Comparison of ENCODE assay signal across 8 cellular contexts in genomic region chr17:59220328-59221158, GRCh38. TPM values are rescaled to one million over a fixed set of nuclear protein-coding genes. Genes with fewer than 3 reads are reported as not detected.
DNase-seq lines count a peak whose midpoint lies in the region; ATAC-seq and TF ChIP-seq lines count a peak whose summit lies in the region.

GDPD1 (plus strand) TSS chr17:59220511; CDS start chr17:59220610, 99 bp downstream.

- peak within 1 kb of the TSS; percentile 73 for H3K27ac ChIP-seq in ectodermal cell (ENCODE audit: insufficient read depth, low read depth, low read length, poor library complexity, severe bottlenecking)
- peak within 1 kb of the TSS; percentile 69 for H3K27ac ChIP-seq in lower lobe of right lung

- peak within 1 kb of the TSS; percentile 75 for H3K4me3 ChIP-seq in ectodermal cell (ENCODE audit: insufficient read depth, low read depth, low read length)
- H3K4me3 ChIP-seq in lower lobe of right lung = peak within 1 kb of the TSS; percentile 72

- peaks cover 4% of the 10 kb centered on the region for H3K36me3 Mint-ChIP-seq in activated CD4-positive, alpha-beta memory T cell treated with anti-CD3 and anti-CD28 coated beads, Interleukin-2, amount 10 ng/mL, durations not matched to agents 7 days and 5 days (ENCODE audit: low read depth)

- H3K27ac Mint-ChIP-seq in activated CD4-positive, alpha-beta memory T cell treated with anti-CD3 and anti-CD28 coated beads, Interleukin-2, amount 10 ng/mL, durations not matched to agents 7 days and 5 days = peak within 1 kb of the TSS; percentile 64

- H3K27me3 Mint-ChIP-seq in activated CD4-positive, alpha-beta memory T cell treated with anti-CD3 and anti-CD28 coated beads, Interleukin-2, amount 10 ng/mL, durations not matched to agents 7 days and 5 days = no peaks in the 10 kb centered on the region

- 0% methylated on average over 60 of the region's 60 CpGs for WGBS in ectodermal cell, 2 experiments

- ATAC-seq in GM19455 (IDR thresholded peaks at IDR 0.05; ENCODE audit: unreplicated experiment) (peak; percentile 97), lower lobe of right lung (peak; percentile 99)

- TF ChIP-seq CTCF in lower lobe of right lung (IDR thresholded peaks at IDR 0.05) = peak; percentile 81

- no peaks in the 10 kb centered on the region for H3K9me3 ChIP-seq in ectodermal cell (ENCODE audit: control insufficient read depth, low read length)
- H3K9me3 ChIP-seq in lower lobe of right lung = no peaks in the 10 kb centered on the region

- POLR2A ChIA-PET in activated CD4-positive, alpha-beta memory T cell treated with anti-CD3 and anti-CD28 coated beads, Interleukin-2, amount 10 ng/mL, durations not matched to agents 7 days and 5 days (lab: Charles Lee) = interaction anchor here (0.6 to 3.6 kb wide), 7 partner anchors 10 to 589 kb away, joined by 3 to 38 read pairs (median 4); partner anchors contain the start of genes PRR11, SKA2 and SMG8

- peak within 1 kb of the TSS; percentile 89 for H3K4me3 Mint-ChIP-seq in activated CD4-positive, alpha-beta memory T cell treated with anti-CD3 and anti-CD28 coated beads, Interleukin-2, amount 10 ng/mL, durations not matched to agents 7 days and 5 days

- CTCF ChIA-PET in activated CD4-positive, alpha-beta memory T cell treated with anti-CD3 and anti-CD28 coated beads, Interleukin-2, amount 10 ng/mL, durations not matched to agents 7 days and 5 days (lab: Charles Lee) = interaction anchor here (0.5 to 1.1 kb wide), 16 partner anchors 8 to 340 kb away, joined by 3 to 20 read pairs (median 3); partner anchors contain the start of gene SMG8

- H3K27me3 ChIP-seq in ectodermal cell (ENCODE audit: control insufficient read depth, insufficient read depth, low read length, poor library complexity, severe bottlenecking) = no peaks in the 10 kb centered on the region
- no peaks in the 10 kb centered on the region for H3K27me3 ChIP-seq in lower lobe of right lung (ENCODE audit: low read depth)

- DNase-seq in CMK (ENCODE audit: low read depth) = peak; percentile 88
- DNase-seq in HK-2 (ENCODE audit: unreplicated experiment) = peak; percentile 97
- DNase-seq in NCI-H82 (lab: John Stamatoyannopoulos, UW) = peak; percentile 98
- peak; percentile 97 for DNase-seq in activated CD4-positive, alpha-beta memory T cell treated with anti-CD3 and anti-CD28 coated beads, Interleukin-2, amount 10 ng/mL, durations not matched to agents 7 days and 5 days
- DNase-seq in lower lobe of right lung = peak; percentile 99
- DNase-seq in stimulated activated CD4-positive, alpha-beta T cell treated with anti-CD3 and anti-CD28 coated beads, TNF-alpha, amount 100 ng/mL, for 1 hour (ENCODE audit: low read depth in 3 of 3, low spot score in 1 of 3) = peak; percentile 93 to 96 (median 95)

- peaks cover 14% of the 10 kb centered on the region for H3K4me1 Mint-ChIP-seq in activated CD4-positive, alpha-beta memory T cell treated with anti-CD3 and anti-CD28 coated beads, Interleukin-2, amount 10 ng/mL, durations not matched to agents 7 days and 5 days

- H3K9me3 Mint-ChIP-seq in activated CD4-positive, alpha-beta memory T cell treated with anti-CD3 and anti-CD28 coated beads, Interleukin-2, amount 10 ng/mL, durations not matched to agents 7 days and 5 days = no peaks in the 10 kb centered on the region

- intact Hi-C loops in lower lobe of right lung (cut with DNase I) = no loop called here

- H3K4me1 ChIP-seq in ectodermal cell (ENCODE audit: control insufficient read depth, insufficient read depth, low read length) (peaks cover 3% of the 10 kb centered on the region), lower lobe of right lung (no peaks in the 10 kb centered on the region)

- no peaks in the 10 kb centered on the region for H3K36me3 ChIP-seq in ectodermal cell (ENCODE audit: control insufficient read depth, insufficient read depth, low read length)
- peaks cover under 1% of the 10 kb centered on the region for H3K36me3 ChIP-seq in lower lobe of right lung

RNA-seq across cellular contexts. Expression of gene GDPD1, which starts in this region (rescaled TPM):
- total RNA-seq in activated CD4-positive, alpha-beta memory T cell treated with anti-CD3 and anti-CD28 coated beads, Interleukin-2, amount 10 ng/mL, durations not matched to agents 7 days and 5 days = 1 to 10 TPM; 4.7 to 4.8 TPM
- 13.1 TPM for polyA plus RNA-seq in ectodermal cell (2013, experiment 1 of 4)
- 13.7 TPM for polyA plus RNA-seq in ectodermal cell (2013, experiment 2 of 4)
- 12.0 TPM for polyA plus RNA-seq in ectodermal cell (2013, experiment 3 of 4)
- polyA plus RNA-seq in ectodermal cell (2013, experiment 4 of 4) = 12.2 TPM
- total RNA-seq in lower lobe of right lung = 5.3 TPM

Comparison
In these comparisons a context has a peak if more than half of its experiments do, and no peak if none do; other contexts are left out.
1. Peak in every context shown above with its lines: DNase-seq, ATAC-seq, H3K4me3 ChIP-seq and H3K27ac ChIP-seq.